ENCODE assay signal across 9 cellular contexts in genomic region chr20:47568019-47568418, GRCh38.
DNase-seq lines count a peak whose midpoint lies in the region; ATAC-seq and TF ChIP-seq lines count a peak whose summit lies in the region.
"Had no signal": no experiment of that assay in that cellular context is flagged by ENCODE, and none has a peak within 500 bp of the region (broad histone marks: within the 10 kb centered on the region; RNA-seq: fewer than 3 reads in every experiment).

No MANE protein-coding gene starts in this region.

- TF ChIP-seq CTCF in foreskin fibroblast (IDR thresholded peaks at IDR 0.05; ENCODE audit: low read depth, low read length) (no peak), stomach (IDR thresholded peaks at IDR 0.05) (no peak), GM10248 (IDR thresholded peaks at IDR 0.05; ENCODE audit: control extremely low read depth, extremely low read depth, low read depth, missing control alignments) (no peak)

- 6 to 16% (median 12%) methylated on average over 2 of the region's 2 CpGs for WGBS in stomach, 5 donors

- CTCF ChIA-PET in GM10248 (lab: Yijun Ruan, JAX) = interaction anchor here (1.6 to 2.3 kb wide), 2 partner anchors 41 to 67 kb away, joined by 5 to 7 read pairs; partner anchors contain the start of gene NCOA3

- intact Hi-C loops in stomach (cut with DNase I; ENCODE audit: low total_unique reads) = no loop called here

- TF ChIP-seq EP300 in stomach (IDR thresholded peaks at IDR 0.05) = no peak

- no peak for TF ChIP-seq POLR2A in stomach (IDR thresholded peaks at IDR 0.05)

- H3K27ac ChIP-seq in stomach = peak overlapping the region; percentile 28 to 77 (median 71)

- no peak for ATAC-seq in HG03159 (IDR thresholded peaks at IDR 0.05; ENCODE audit: unreplicated experiment)

- H3K4me3 ChIP-seq in foreskin fibroblast (ENCODE audit: low read depth in 1 of 2, low read length in 2 of 2) = no peak overlapping the region
- H3K4me3 ChIP-seq in stomach = no peak overlapping the region

- peaks cover 0 to 14% (median 8%) of the 10 kb centered on the region in 4 donors for H3K36me3 ChIP-seq in stomach

- POLR2A ChIA-PET in GM10248 (lab: Yijun Ruan, JAX) = interaction anchor here (0.5 to 0.9 kb wide), 3 partner anchors 11 to 294 kb away, joined by 3 to 9 read pairs (median 3); no protein-coding TSS in a partner anchor

- DNase-seq in NCI-H2107 treated with DMSO at 0.1 percent for 48 hours (lab: John Stamatoyannopoulos, UW; ENCODE audit: unreplicated experiment) (peak; percentile 59), NCI-H2107 (lab: John Stamatoyannopoulos, UW) (no peak), SHP77 (lab: John Stamatoyannopoulos, UW) (peak; percentile 44 to 49), foreskin fibroblast (peak; percentile 66 to 79), stomach (peak; percentile 49), NCI-H2171 treated with DMSO at 0.1 percent for 48 hours (lab: John Stamatoyannopoulos, UW) (no peak), GM10248 (ENCODE audit: extremely low spot score) (no peak)
- DNase-seq: NCI-H1694 had no signal

- peaks cover 15 to 55% (median 46%) of the 10 kb centered on the region in 4 donors for H3K4me1 ChIP-seq in stomach

- peaks cover 3 to 11% (median 10%) of the 10 kb centered on the region in 4 donors for H3K9me3 ChIP-seq in stomach

- H3K27me3 ChIP-seq in stomach = no peaks in the 10 kb centered on the region

Comparison
In these comparisons a context has a peak if more than half of its experiments do, and no peak if none do; other contexts are left out.
1. DNase-seq: peak in NCI-H2107 treated with DMSO at 0.1 percent for 48 hours (single experiment), SHP77 (2 of 2), foreskin fibroblast (2 of 2) and stomach (single experiment); none in NCI-H2107 (single experiment), NCI-H2171 treated with DMSO at 0.1 percent for 48 hours (single experiment) and GM10248 (single experiment).